In the genomic region with DNA sequence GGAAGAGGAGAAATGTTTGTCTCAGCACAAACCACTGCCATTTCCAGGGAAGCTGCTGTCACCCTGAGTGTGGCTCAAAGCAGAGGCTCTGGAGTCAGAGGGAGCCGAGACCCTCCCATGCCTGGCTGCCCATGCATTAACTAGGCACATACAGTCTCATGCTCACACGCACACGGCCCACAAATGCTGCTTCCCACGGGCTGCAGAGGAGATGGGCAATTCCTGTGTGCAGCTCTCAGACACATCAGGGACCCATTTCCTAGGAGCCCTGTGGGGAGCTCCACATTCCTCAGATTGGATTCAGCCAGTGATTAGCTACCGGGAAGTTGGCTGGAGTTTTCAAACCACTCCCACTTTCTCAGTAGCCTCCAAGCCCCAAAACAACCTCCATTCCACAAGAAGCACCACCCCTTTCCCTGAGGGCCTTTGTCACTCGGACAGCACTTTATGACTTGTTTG, we compare ENCODE assay signal across 10 cellular contexts. TPM values are rescaled to one million over a fixed set of nuclear protein-coding genes. Genes with fewer than 3 reads are reported as not detected.
A peak's percentile ranks its signal among the peaks of the same experiment; 100 is the strongest.
DNase-seq lines count a peak whose midpoint lies in the region; ATAC-seq, FAIRE-seq and TF ChIP-seq lines count a peak whose summit lies in the region.
"Had no signal": no experiment of that assay in that cellular context is flagged by ENCODE, and none has a peak within 500 bp of the region (broad histone marks: within the 10 kb centered on the region; RNA-seq: fewer than 3 reads in every experiment).

No MANE protein-coding gene starts in this region.

- no peaks in the 10 kb centered on the region for H3K9me3 ChIP-seq in stomach
- H3K9me3 ChIP-seq: HAP-1 had no signal

- TF ChIP-seq POLR2A in H54 (IDR thresholded peaks at IDR 0.05; ENCODE audit: low read depth, low read length), result no peak
- TF ChIP-seq POLR2A in stomach (IDR thresholded peaks at IDR 0.05), result no peak

- no peaks in the 10 kb centered on the region for H3K36me3 Mint-ChIP-seq in brain
- H3K36me3 Mint-ChIP-seq in activated CD4-positive, alpha-beta memory T cell treated with anti-CD3 and anti-CD28 coated beads, Interleukin-2, amount 10 ng/mL, durations not matched to agents 7 days and 5 days (ENCODE audit: low read depth), result no peaks in the 10 kb centered on the region

- DNase-seq in H54 (ENCODE audit: insufficient read length, low spot score), result no peak
- DNase-seq in islet precursor cell, result peak; percentile 81
- DNase-seq in stomach, result no peak
- DNase-seq in activated CD4-positive, alpha-beta memory T cell treated with anti-CD3 and anti-CD28 coated beads, Interleukin-2, amount 10 ng/mL, durations not matched to agents 7 days and 5 days, result no peak
- no peak for DNase-seq in iPS-NIHi11 (ENCODE audit: low spot score)
- DNase-seq: activated naive CD4-positive, alpha-beta T cell had no signal

- intact Hi-C loops in stomach (cut with DNase I; ENCODE audit: low total_unique reads), result no loop called here

- H3K36me3 ChIP-seq in stomach, result no peaks in the 10 kb centered on the region
- H3K36me3 ChIP-seq: HAP-1 had no signal

- no peak overlapping the region for H3K4me3 ChIP-seq in stomach
- H3K4me3 ChIP-seq: HAP-1 had no signal

- no peak for TF ChIP-seq EP300 in stomach (IDR thresholded peaks at IDR 0.05)

- H3K27me3 Mint-ChIP-seq in brain, result peaks cover 5% of the 10 kb centered on the region
- peaks cover 11% of the 10 kb centered on the region for H3K27me3 Mint-ChIP-seq in activated CD4-positive, alpha-beta memory T cell treated with anti-CD3 and anti-CD28 coated beads, Interleukin-2, amount 10 ng/mL, durations not matched to agents 7 days and 5 days

- 23 to 60% (median 27%) methylated on average over 2 to 6 of the region's 6 CpGs for WGBS in stomach, 5 donors

- H3K27ac Mint-ChIP-seq in brain, result peak overlapping the region in 3 of 5 experiments; percentile 56 to 59 (median 59)
- H3K27ac Mint-ChIP-seq in activated CD4-positive, alpha-beta memory T cell treated with anti-CD3 and anti-CD28 coated beads, Interleukin-2, amount 10 ng/mL, durations not matched to agents 7 days and 5 days, result no peak overlapping the region

- CTCF ChIA-PET in activated CD4-positive, alpha-beta memory T cell treated with anti-CD3 and anti-CD28 coated beads, Interleukin-2, amount 10 ng/mL, durations not matched to agents 7 days and 5 days (lab: Charles Lee), result interaction anchor here (0.9 to 1.3 kb wide), 3 partner anchors 24 to 36 kb away, joined by 3 to 5 read pairs (median 4); no protein-coding TSS in a partner anchor

- H3K9me3 Mint-ChIP-seq in brain, result peaks cover 0 to 3% (median 0%) of the 10 kb centered on the region in 5 experiments
- H3K9me3 Mint-ChIP-seq in activated CD4-positive, alpha-beta memory T cell treated with anti-CD3 and anti-CD28 coated beads, Interleukin-2, amount 10 ng/mL, durations not matched to agents 7 days and 5 days, result no peaks in the 10 kb centered on the region

- POLR2A ChIA-PET in activated CD4-positive, alpha-beta memory T cell treated with anti-CD3 and anti-CD28 coated beads, Interleukin-2, amount 10 ng/mL, durations not matched to agents 7 days and 5 days (lab: Charles Lee), result no interaction called here

- peaks cover 6 to 28% (median 15%) of the 10 kb centered on the region in 4 donors for H3K4me1 ChIP-seq in stomach
- H3K4me1 ChIP-seq: HAP-1 had no signal

- TF ChIP-seq CTCF in brain (conservative IDR thresholded peaks at IDR 0.05), result no peak
- no peak for TF ChIP-seq CTCF in stomach (IDR thresholded peaks at IDR 0.05)

- H3K4me3 Mint-ChIP-seq in brain, result peak overlapping the region in 1 of 5 experiments; percentile 45
- no peak overlapping the region for H3K4me3 Mint-ChIP-seq in activated CD4-positive, alpha-beta memory T cell treated with anti-CD3 and anti-CD28 coated beads, Interleukin-2, amount 10 ng/mL, durations not matched to agents 7 days and 5 days

- peak overlapping the region; percentile 65 to 83 (median 77) for H3K27ac ChIP-seq in stomach

- H3K4me1 Mint-ChIP-seq in brain, result peaks cover 20% of the 10 kb centered on the region
- H3K4me1 Mint-ChIP-seq in activated CD4-positive, alpha-beta memory T cell treated with anti-CD3 and anti-CD28 coated beads, Interleukin-2, amount 10 ng/mL, durations not matched to agents 7 days and 5 days, result peaks cover 12% of the 10 kb centered on the region

- peak; percentile 58 for FAIRE-seq in H54 (lab: Jason Lieb, UNC)

- ATAC-seq in HG02642 (IDR thresholded peaks at IDR 0.05; ENCODE audit: poor library complexity, unreplicated experiment) (no peak), HG02885 (IDR thresholded peaks at IDR 0.05; ENCODE audit: poor library complexity, unreplicated experiment) (no peak)

- H3K27me3 ChIP-seq in stomach, result no peaks in the 10 kb centered on the region

RNA-seq across cellular contexts. Expression of gene PTGES, which starts 9.1 kb away (rescaled TPM):
- polyA plus RNA-seq in brain (ENCODE audit: insufficient read depth, low read depth, low replicate concordance) (1.8 TPM), stomach (10 to 100 TPM in 1 of 3 donors, 1 to 10 TPM in 2; 3.7 to 15.3 (median 9.9) TPM)
- 1 to 10 TPM in 3 of 5 donors, under 1 TPM in 1, not detected in 1; 0.58 to 3.6 (median 2.6) TPM for total RNA-seq in stomach
- total RNA-seq in activated CD4-positive, alpha-beta memory T cell treated with anti-CD3 and anti-CD28 coated beads, Interleukin-2, amount 10 ng/mL, durations not matched to agents 7 days and 5 days, result not detected

RNA-seq across cellular contexts. Expression of gene TOR1B, which starts 41.1 kb away (rescaled TPM):
- polyA plus RNA-seq in brain (ENCODE audit: insufficient read depth, low read depth, low replicate concordance) (23.7 TPM), stomach (10 to 100 TPM in 2 of 3 donors, 1 to 10 TPM in 1; 4.7 to 13.0 (median 11.1) TPM)
- 100 to 1,000 TPM in 1 of 5 donors, 10 to 100 TPM in 3, 1 to 10 TPM in 1; 6.7 to 151 (median 30.7) TPM for total RNA-seq in stomach
- total RNA-seq in activated CD4-positive, alpha-beta memory T cell treated with anti-CD3 and anti-CD28 coated beads, Interleukin-2, amount 10 ng/mL, durations not matched to agents 7 days and 5 days, result 10 to 100 TPM; 29.0 to 30.8 TPM
